Comparison of ENCODE assay signal across 1 cellular context in genomic region chr11:16603890-16604783, GRCh38.
TF ChIP-seq lines count a peak whose summit lies in the region.

No MANE protein-coding gene starts in this region.

TF ChIP-seq in H1, 55 proteins besides CTCF, POLR2A, EP300 and RAD21 (continued from another document):
- TF ChIP-seq, protein P1, sequence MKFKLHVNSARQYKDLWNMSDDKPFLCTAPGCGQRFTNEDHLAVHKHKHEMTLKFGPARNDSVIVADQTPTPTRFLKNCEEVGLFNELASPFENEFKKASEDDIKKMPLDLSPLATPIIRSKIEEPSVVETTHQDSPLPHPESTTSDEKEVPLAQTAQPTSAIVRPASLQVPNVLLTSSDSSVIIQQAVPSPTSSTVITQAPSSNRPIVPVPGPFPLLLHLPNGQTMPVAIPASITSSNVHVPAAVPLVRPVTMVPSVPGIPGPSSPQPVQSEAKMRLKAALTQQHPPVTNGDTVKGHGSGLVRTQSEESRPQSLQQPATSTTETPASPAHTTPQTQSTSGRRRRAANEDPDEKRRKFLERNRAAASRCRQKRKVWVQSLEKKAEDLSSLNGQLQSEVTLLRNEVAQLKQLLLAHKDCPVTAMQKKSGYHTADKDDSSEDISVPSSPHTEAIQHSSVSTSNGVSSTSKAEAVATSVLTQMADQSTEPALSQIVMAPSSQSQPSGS (IDR thresholded peaks at IDR 0.05; ENCODE audit: low read length), result no peak
- TF ChIP-seq HDAC2 (IDR thresholded peaks at IDR 0.05; ENCODE audit: borderline replicate concordance in 1 of 2, low read depth in 2 of 2, low read length in 2 of 2) (no peak), EGR1 (IDR thresholded peaks at IDR 0.05; ENCODE audit: borderline replicate concordance, low read depth, low read length) (no peak), EZH2 (IDR thresholded peaks at IDR 0.05; ENCODE audit: low read depth, low read length, severe bottlenecking) (peak; percentile 81), SIN3A (conservative IDR thresholded peaks at IDR 0.05 in 1 of 2, IDR thresholded peaks at IDR 0.05 in 1 of 2; ENCODE audit: low read depth in 1 of 2, low read length in 2 of 2) (no peak; a peak in 1 of 4 replicates), JUND (IDR thresholded peaks at IDR 0.05; ENCODE audit: low read length) (no peak), CREB1 (IDR thresholded peaks at IDR 0.05) (peak; percentile 83), BRCA1 (IDR thresholded peaks at IDR 0.05; ENCODE audit: low read depth, low read length) (no peak), POU5F1 (IDR thresholded peaks at IDR 0.05; ENCODE audit: low read depth, low read length) (no peak), RNF2 (IDR thresholded peaks at IDR 0.05; ENCODE audit: borderline replicate concordance, low read depth, low read length, missing control alignments, poor library complexity, severe bottlenecking) (peak; percentile 26)
- TF ChIP-seq, protein P2, sequence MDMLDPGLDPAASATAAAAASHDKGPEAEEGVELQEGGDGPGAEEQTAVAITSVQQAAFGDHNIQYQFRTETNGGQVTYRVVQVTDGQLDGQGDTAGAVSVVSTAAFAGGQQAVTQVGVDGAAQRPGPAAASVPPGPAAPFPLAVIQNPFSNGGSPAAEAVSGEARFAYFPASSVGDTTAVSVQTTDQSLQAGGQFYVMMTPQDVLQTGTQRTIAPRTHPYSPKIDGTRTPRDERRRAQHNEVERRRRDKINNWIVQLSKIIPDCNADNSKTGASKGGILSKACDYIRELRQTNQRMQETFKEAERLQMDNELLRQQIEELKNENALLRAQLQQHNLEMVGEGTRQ (IDR thresholded peaks at IDR 0.05; ENCODE audit: low read length), result no peak
TF ChIP-seq in H1: peak in this region for 6.
